Comparison of ENCODE assay signal across 18 cellular contexts in the genomic region with DNA sequence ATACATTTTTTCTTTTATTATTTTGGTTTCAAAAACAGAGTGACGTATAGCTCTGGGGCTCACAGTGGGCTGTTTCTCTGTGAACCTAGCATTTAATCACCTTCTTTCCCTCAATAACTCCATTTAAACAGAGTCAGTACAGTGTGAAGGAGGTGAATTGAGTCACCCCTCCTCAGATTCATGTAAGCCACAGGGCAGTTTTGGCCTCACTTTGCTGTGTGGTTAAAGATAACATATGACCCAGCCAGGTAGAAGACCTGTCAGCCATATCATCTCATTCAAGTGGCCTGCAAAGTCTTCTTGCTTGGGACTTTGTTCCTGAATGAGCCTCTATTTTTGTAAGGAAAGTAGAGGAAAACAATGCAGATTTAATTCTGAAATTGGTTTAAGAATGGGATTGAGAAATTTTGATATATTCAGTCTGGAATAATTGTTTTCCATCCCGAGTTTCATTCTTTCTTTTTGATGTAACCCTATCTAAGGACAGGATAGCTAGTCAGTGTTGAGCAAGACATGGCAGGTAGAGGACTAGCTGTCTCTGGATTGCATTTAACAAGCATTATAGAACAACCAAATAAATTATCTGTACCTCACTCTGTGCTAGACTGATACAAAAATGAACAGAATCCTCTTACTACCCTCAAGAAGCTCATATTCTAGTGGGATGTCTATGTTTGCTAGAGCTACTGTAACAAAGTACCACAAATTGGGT.
"Had no signal": no experiment of that assay in that cellular context is flagged by ENCODE, and none has a peak within 500 bp of the region (broad histone marks: within the 10 kb centered on the region; RNA-seq: fewer than 3 reads in every experiment).

No MANE protein-coding gene starts in this region.

- H3K4me3 ChIP-seq: cardiac muscle cell, esophagus muscularis mucosa, right lobe of liver, smooth muscle cell, stomach, testis had no signal

- H3K36me3 ChIP-seq: cardiac muscle cell, esophagus muscularis mucosa, right lobe of liver, stomach had no signal

- ATAC-seq: activated CD8-positive, alpha-beta memory T cell treated with anti-CD3 and anti-CD28 coated beads, Interleukin-2, amount 10 ng/mL, durations not matched to agents 7 days and 5 days had no signal

- FAIRE-seq: endometrium had no signal

- H3K27ac ChIP-seq: cardiac muscle cell, esophagus muscularis mucosa, right lobe of liver, stomach, testis, VCaP had no signal

- H3K9me3 ChIP-seq: esophagus muscularis mucosa, right lobe of liver, stomach, testis had no signal

- H3K4me2 ChIP-seq: smooth muscle cell had no signal

- H3K27me3 ChIP-seq: cardiac muscle cell, esophagus muscularis mucosa, right lobe of liver, stomach, testis had no signal

- DNase-seq: activated CD4-positive, alpha-beta memory T cell treated with anti-CD3 and anti-CD28 coated beads for 36 hours; activated CD8-positive, alpha-beta memory T cell treated with anti-CD3 and anti-CD28 coated beads, Interleukin-2, amount 10 ng/mL, durations not matched to agents 7 days and 5 days; activated gamma-delta T cell; activated T-cell treated with anti-CD3 and anti-CD28 coated beads, Interleukin-2, amount 50 U/mL, for 1 hour; hippocampal formation; kidney; left ventricle myocardium superior; mesendoderm; right lobe of liver; stimulated activated CD4-positive, alpha-beta T cell treated with anti-CD3 and anti-CD28 coated beads, Interleukin-4, amount 100 ng/mL, for 4 hours; stimulated activated CD8-positive, alpha-beta memory T cell treated with anti-CD3 and anti-CD28 coated beads, Interleukin-4, amount 100 ng/mL, for 48 hours; stomach; testis had no signal

- H3K4me1 ChIP-seq: esophagus muscularis mucosa, testis had no signal
